In the genomic region with DNA sequence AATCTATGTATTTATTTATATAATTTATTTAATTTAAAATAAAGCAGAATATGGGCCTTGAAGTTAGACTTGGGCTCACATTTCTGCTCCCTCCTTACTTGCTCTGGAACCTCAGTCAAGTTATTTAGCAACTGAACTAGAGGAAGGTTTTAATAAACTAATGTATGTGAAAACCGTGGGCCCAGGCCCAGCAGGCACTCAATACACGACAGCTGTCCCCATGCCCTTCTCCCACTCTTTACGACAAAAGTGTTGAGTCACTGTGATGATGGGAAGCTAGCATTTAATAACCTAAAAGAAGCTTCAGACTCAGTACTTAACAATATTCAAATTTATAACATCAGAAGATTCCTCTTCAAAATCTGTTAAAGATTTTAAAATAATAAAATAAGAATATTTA, we compare ENCODE assay signal across 22 cellular contexts.
"Had no signal": no experiment of that assay in that cellular context is flagged by ENCODE, and none has a peak within 500 bp of the region (broad histone marks: within the 10 kb centered on the region; RNA-seq: fewer than 3 reads in every experiment).

No MANE protein-coding gene starts in this region.

- ATAC-seq: activated T-cell treated with anti-CD3 and anti-CD28 coated beads, Interleukin-2, amount 50 U/mL, for 4 hours; foreskin keratinocyte; heart left ventricle; left ventricle myocardium superior; right lobe of liver; stimulated activated memory B cell treated with anti-CD40 and anti-IgM and Interleukin-4, amounts not matched to agents 10 μg/mL and 1 μg/mL and 100 μg/mL, for 72 hours had no signal

- H3K4me2 ChIP-seq: smooth muscle cell had no signal

- H3K27ac ChIP-seq: adrenal gland, ascending aorta, brain microvascular endothelial cell, foreskin keratinocyte, heart left ventricle, right lobe of liver, stomach, suprapubic skin, transverse colon, uterus had no signal

- H3K4me3 ChIP-seq: adrenal gland, ascending aorta, heart left ventricle, right lobe of liver, smooth muscle cell, stomach, suprapubic skin, transverse colon, uterus had no signal

- H3K36me3 ChIP-seq: adrenal gland, brain microvascular endothelial cell, transverse colon, uterus had no signal

- H3K27me3 ChIP-seq: adrenal gland, ascending aorta, brain microvascular endothelial cell, foreskin keratinocyte, heart left ventricle, right lobe of liver, stomach, suprapubic skin, transverse colon, uterus had no signal

- H3K9me3 ChIP-seq: adrenal gland, ascending aorta, right lobe of liver, stomach, suprapubic skin, transverse colon, uterus had no signal

- DNase-seq: activated CD4-positive, alpha-beta T cell treated with anti-CD3 and anti-CD28 coated beads for 1 hour; activated CD4-positive, alpha-beta T cell treated with anti-CD3 and anti-CD28 coated beads, Interleukin-2, amount 50 U/mL, for 1 hour; activated naive CD4-positive, alpha-beta T cell; activated T-cell treated with anti-CD3 and anti-CD28 coated beads, Interleukin-2, amount 50 U/mL, for 4 hours; adrenal gland; brain microvascular endothelial cell; central memory CD4-positive, alpha-beta T cell; dermis blood vessel endothelial cell; effector CD8-positive, alpha-beta T cell; heart left ventricle; left ventricle myocardium superior; nucleus accumbens; right lobe of liver; stimulated activated CD4-positive, alpha-beta T cell treated with anti-CD3 and anti-CD28 coated beads, Interleukin-15, amount 100 ng/mL, for 24 hours; stomach; transverse colon; uterus had no signal

- H3K4me1 ChIP-seq: adrenal gland, ascending aorta, heart left ventricle, right lobe of liver, stomach, suprapubic skin, transverse colon, uterus had no signal
